In the genomic region with DNA sequence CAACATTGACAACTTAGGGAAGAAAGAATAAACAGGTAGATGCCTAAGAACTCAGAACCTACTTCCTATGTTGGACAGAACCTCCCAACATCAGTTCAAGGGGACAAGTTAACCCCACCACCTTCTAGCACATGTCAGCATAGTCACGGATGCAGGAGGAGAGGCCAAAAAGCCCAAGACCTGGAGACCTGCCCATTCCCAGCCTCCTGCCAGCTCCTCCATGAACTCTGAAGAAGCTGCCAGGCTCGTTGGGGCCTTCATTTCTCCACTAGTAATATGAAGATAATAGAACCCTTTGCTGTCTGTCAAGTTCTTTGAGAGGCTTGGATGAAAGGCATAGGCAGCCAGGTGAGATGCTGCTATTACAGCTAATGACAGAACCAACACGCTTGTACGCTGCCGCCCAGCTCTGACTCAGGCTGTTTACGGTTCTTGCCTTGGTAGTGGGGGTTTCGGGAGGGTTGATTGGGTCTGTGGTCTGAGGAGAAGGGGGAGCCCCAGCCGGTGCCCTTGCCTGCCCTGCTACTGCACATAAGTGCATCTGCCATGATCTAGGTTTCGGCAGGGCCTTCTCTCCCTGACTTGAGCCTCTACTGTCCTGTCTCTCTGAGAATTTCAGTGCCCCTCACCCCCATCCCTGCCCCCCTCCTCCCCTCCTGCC, we compare ENCODE assay signal across 1 cellular context.
TF ChIP-seq lines count a peak whose summit lies in the region.

No MANE protein-coding gene starts in this region.

TF ChIP-seq in GM12878, 131 proteins besides CTCF, POLR2A, EP300 and RAD21 (continued from another document):
- TF ChIP-seq IKZF2 (IDR thresholded peaks at IDR 0.05) (0 out of 4 replicates have a peak, but pooled peaks of 1 of the 2 experiments have one; percentile 10), HCFC1 (IDR thresholded peaks at IDR 0.05; ENCODE audit: low read length) (no peak), PAX5 (IDR thresholded peaks at IDR 0.05; ENCODE audit: borderline replicate concordance, low read depth, low read length) (peak; percentile 62; the same call in 1 of the 2 replicates), BCL11A (IDR thresholded peaks at IDR 0.05; ENCODE audit: low read depth, low read length) (peak; percentile 48; the same call in 1 of the 2 replicates), BRCA1 (IDR thresholded peaks at IDR 0.05; ENCODE audit: low read depth, low read length) (no peak), NFIC (IDR thresholded peaks at IDR 0.05; ENCODE audit: low read depth, low read length) (no peak), ZNF622 (IDR thresholded peaks at IDR 0.05) (no peak), SMC3 (IDR thresholded peaks at IDR 0.05; ENCODE audit: borderline replicate concordance, low read length) (no peak), PML (IDR thresholded peaks at IDR 0.05; ENCODE audit: low read length) (no peak), NR2F1 (conservative IDR thresholded peaks at IDR 0.05) (peak; percentile 15; the same call in 1 of the 2 replicates), RAD51 (IDR thresholded peaks at IDR 0.05) (no peak), CREB1 (IDR thresholded peaks at IDR 0.05; ENCODE audit: low read depth) (0 out of 2 replicates have a peak, but pooled peaks have one; percentile 17), IKZF1 (conservative IDR thresholded peaks at IDR 0.05) (no peak), ZNF384 (IDR thresholded peaks at IDR 0.05; ENCODE audit: borderline replicate concordance, low read depth, low read length) (no peak), SUZ12 (IDR thresholded peaks at IDR 0.05; ENCODE audit: unreplicated experiment) (no peak), CHD1 (IDR thresholded peaks at IDR 0.05; ENCODE audit: low read depth, low read length) (no peak), ETV6 (conservative IDR thresholded peaks at IDR 0.05 in 1 of 2, IDR thresholded peaks at IDR 0.05 in 1 of 2; ENCODE audit: borderline replicate concordance in 1 of 2, low read depth in 1 of 2) (no peak), LARP7 (IDR thresholded peaks at IDR 0.05) (no peak)
- TF ChIP-seq, protein P1, sequence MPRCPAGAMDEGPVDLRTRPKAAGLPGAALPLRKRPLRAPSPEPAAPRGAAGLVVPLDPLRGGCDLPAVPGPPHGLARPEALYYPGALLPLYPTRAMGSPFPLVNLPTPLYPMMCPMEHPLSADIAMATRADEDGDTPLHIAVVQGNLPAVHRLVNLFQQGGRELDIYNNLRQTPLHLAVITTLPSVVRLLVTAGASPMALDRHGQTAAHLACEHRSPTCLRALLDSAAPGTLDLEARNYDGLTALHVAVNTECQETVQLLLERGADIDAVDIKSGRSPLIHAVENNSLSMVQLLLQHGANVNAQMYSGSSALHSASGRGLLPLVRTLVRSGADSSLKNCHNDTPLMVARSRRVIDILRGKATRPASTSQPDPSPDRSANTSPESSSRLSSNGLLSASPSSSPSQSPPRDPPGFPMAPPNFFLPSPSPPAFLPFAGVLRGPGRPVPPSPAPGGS (IDR thresholded peaks at IDR 0.05; ENCODE audit: borderline replicate concordance, insufficient read depth, low read depth, low read length, poor library complexity, severe bottlenecking): peak; percentile 84
- TF ChIP-seq, protein P2, sequence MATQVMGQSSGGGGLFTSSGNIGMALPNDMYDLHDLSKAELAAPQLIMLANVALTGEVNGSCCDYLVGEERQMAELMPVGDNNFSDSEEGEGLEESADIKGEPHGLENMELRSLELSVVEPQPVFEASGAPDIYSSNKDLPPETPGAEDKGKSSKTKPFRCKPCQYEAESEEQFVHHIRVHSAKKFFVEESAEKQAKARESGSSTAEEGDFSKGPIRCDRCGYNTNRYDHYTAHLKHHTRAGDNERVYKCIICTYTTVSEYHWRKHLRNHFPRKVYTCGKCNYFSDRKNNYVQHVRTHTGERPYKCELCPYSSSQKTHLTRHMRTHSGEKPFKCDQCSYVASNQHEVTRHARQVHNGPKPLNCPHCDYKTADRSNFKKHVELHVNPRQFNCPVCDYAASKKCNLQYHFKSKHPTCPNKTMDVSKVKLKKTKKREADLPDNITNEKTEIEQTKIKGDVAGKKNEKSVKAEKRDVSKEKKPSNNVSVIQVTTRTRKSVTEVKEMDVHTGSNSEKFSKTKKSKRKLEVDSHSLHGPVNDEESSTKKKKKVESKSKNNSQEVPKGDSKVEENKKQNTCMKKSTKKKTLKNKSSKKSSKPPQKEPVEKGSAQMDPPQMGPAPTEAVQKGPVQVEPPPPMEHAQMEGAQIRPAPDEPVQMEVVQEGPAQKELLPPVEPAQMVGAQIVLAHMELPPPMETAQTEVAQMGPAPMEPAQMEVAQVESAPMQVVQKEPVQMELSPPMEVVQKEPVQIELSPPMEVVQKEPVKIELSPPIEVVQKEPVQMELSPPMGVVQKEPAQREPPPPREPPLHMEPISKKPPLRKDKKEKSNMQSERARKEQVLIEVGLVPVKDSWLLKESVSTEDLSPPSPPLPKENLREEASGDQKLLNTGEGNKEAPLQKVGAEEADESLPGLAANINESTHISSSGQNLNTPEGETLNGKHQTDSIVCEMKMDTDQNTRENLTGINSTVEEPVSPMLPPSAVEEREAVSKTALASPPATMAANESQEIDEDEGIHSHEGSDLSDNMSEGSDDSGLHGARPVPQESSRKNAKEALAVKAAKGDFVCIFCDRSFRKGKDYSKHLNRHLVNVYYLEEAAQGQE (IDR thresholded peaks at IDR 0.05; ENCODE audit: low read depth, low read length): no peak
